In genomic region chr20:22838001-22838400, GRCh38 we compare ENCODE assay signal across 7 cellular contexts.
"Had no signal": no experiment of that assay in that cellular context is flagged by ENCODE, and none has a peak within 500 bp of the region (broad histone marks: within the 10 kb centered on the region; RNA-seq: fewer than 3 reads in every experiment).

No MANE protein-coding gene starts in this region.

- ATAC-seq: HepG2, K562 had no signal

- DNase-seq: IMR-90, KBM-7 had no signal

- H3K4me3 Mint-ChIP-seq: IgD-negative memory B cell had no signal

- H3K4me1 Mint-ChIP-seq: IgD-negative memory B cell had no signal

- FAIRE-seq: HepG2, HTR-8/SVneo had no signal

- H3K27ac Mint-ChIP-seq: IgD-negative memory B cell had no signal

- H3K27ac ChIP-seq: HL-60 had no signal

- H3K4me3 ChIP-seq: K562 had no signal
